7 cellular contexts compared by ENCODE assay signal in genomic region chr3:41961750-41962679, GRCh38. TPM values are rescaled to one million over a fixed set of nuclear protein-coding genes. Genes with fewer than 3 reads are reported as not detected.
DNase-seq lines count a peak whose midpoint lies in the region; ATAC-seq and TF ChIP-seq lines count a peak whose summit lies in the region.

TSS of gene ULK4 (minus strand) at chr3:41962103. CDS start at chr3:41954759, 7,344 bp downstream.

- peak; percentile 68 for TF ChIP-seq POLR2A in GM18505 (IDR thresholded peaks at IDR 0.05; ENCODE audit: borderline replicate concordance, extremely low read depth, insufficient read depth, insufficient read length)

- no peaks in the 10 kb centered on the region for H3K9me3 ChIP-seq in hepatocyte (ENCODE audit: low read depth)

- TF ChIP-seq CTCF in hepatocyte (IDR thresholded peaks at IDR 0.05; ENCODE audit: poor library complexity), result no peak

- no peaks in the 10 kb centered on the region for H3K9me2 ChIP-seq in hepatocyte (replicated peaks; ENCODE audit: insufficient read depth)

- peak within 1 kb of the TSS; percentile 72 for H2AFZ ChIP-seq in hepatocyte

- WGBS in hepatocyte (ENCODE audit: low lambda C conversion rate, missing lambda C conversion rate), result 1% methylated on average over 55 of the region's 58 CpGs

- no peaks in the 10 kb centered on the region for H4K20me1 ChIP-seq in hepatocyte (ENCODE audit: insufficient read depth, poor library complexity, severe bottlenecking)

- ATAC-seq in GM18505 (IDR thresholded peaks at IDR 0.05; ENCODE audit: unreplicated experiment) (peak; percentile 93), HG02973 (IDR thresholded peaks at IDR 0.05; ENCODE audit: unreplicated experiment) (peak; percentile 94)

- H3K79me2 ChIP-seq in hepatocyte, result peaks cover 7% of the 10 kb centered on the region

- H3K4me2 ChIP-seq in hepatocyte, result peak within 1 kb of the TSS; percentile 91

- peak within 1 kb of the TSS; percentile 75 for H3K27ac ChIP-seq in hepatocyte

- no peaks in the 10 kb centered on the region for H3K27me3 ChIP-seq in hepatocyte

- DNase-seq in NCI-H2029 (lab: John Stamatoyannopoulos, UW) (peak; percentile 99), T-helper 9 cell (peak; percentile 88), astrocyte of the hippocampus (ENCODE audit: low read depth, low spot score) (peak; percentile 100), hepatocyte (ENCODE audit: low spot score) (peak; percentile 98), renal cortical epithelial cell (ENCODE audit: low read depth) (peak; percentile 99)

- no peaks in the 10 kb centered on the region for H3K36me3 ChIP-seq in hepatocyte (replicated peaks; ENCODE audit: insufficient read depth, low read depth)

- H3K4me3 ChIP-seq in hepatocyte, result peak within 1 kb of the TSS; percentile 59

- no peaks in the 10 kb centered on the region for H3K4me1 ChIP-seq in hepatocyte (ENCODE audit: insufficient read depth)

RNA-seq across cellular contexts. Expression of gene ULK4, which starts in this region (rescaled TPM):
- 6.5 and 9.1 TPM in 2 replicates for total RNA-seq in hepatocyte
- polyA plus RNA-seq in hepatocyte, result 3.8 and 4.2 TPM in 2 replicates
- total RNA-seq in renal cortical epithelial cell, result 16.8 and 20.5 TPM in 2 replicates

Comparison
In these comparisons a context has a peak if more than half of its experiments do, and no peak if none do; other contexts are left out.
1. Peak in every context shown above with its lines: DNase-seq, ATAC-seq, H3K4me3 ChIP-seq and H3K27ac ChIP-seq.